In genomic region chr3:38164966-38165721, GRCh38 we compare ENCODE assay signal across 8 cellular contexts. TPM values are rescaled to one million over a fixed set of nuclear protein-coding genes. Genes with fewer than 3 reads are reported as not detected.
DNase-seq lines count a peak whose midpoint lies in the region; ATAC-seq and TF ChIP-seq lines count a peak whose summit lies in the region.

TSS of gene OXSR1 (plus strand) at chr3:38165537. CDS start at chr3:38165877, 340 bp downstream.

- peak within 1 kb of the TSS; percentile 88 for H3K4me2 ChIP-seq in DOHH2 (ENCODE audit: low read length)
- H3K4me2 ChIP-seq in GM23338 = peak within 1 kb of the TSS; percentile 81

- H3F3A ChIP-seq in DOHH2 (ENCODE audit: control insufficient read depth, insufficient read depth) = peaks cover 13% of the 10 kb centered on the region
- peaks cover 3% of the 10 kb centered on the region; the same call in 1 of the 2 replicates for H3F3A ChIP-seq in GM23338 (replicated peaks; ENCODE audit: low read depth)

- peak within 1 kb of the TSS; percentile 96 for H3K4me3 Mint-ChIP-seq in GM23338
- peak within 1 kb of the TSS; percentile 94 for H3K4me3 Mint-ChIP-seq in activated T-helper 17 cell treated with anti-CD3 and anti-CD28 coated beads, Interleukin-2, amount 50 U/mL, for 72 hours
- peak within 1 kb of the TSS; percentile 88 to 99 (median 98) for H3K4me3 Mint-ChIP-seq in naive B cell
- H3K4me3 Mint-ChIP-seq in stimulated activated memory B cell treated with anti-CD40 and anti-IgM and Interleukin-4, amounts not matched to agents 10 μg/mL and 1 μg/mL and 100 μg/mL, for 72 hours = peak within 1 kb of the TSS; percentile 90

- peaks cover 16% of the 10 kb centered on the region for H3K27me3 Mint-ChIP-seq in GM23338 (ENCODE audit: insufficient read depth, low read depth, poor library complexity)
- H3K27me3 Mint-ChIP-seq in activated T-helper 17 cell treated with anti-CD3 and anti-CD28 coated beads, Interleukin-2, amount 50 U/mL, for 72 hours = no peaks in the 10 kb centered on the region
- no peaks in the 10 kb centered on the region for H3K27me3 Mint-ChIP-seq in naive B cell
- H3K27me3 Mint-ChIP-seq in stimulated activated memory B cell treated with anti-CD40 and anti-IgM and Interleukin-4, amounts not matched to agents 10 μg/mL and 1 μg/mL and 100 μg/mL, for 72 hours = no peaks in the 10 kb centered on the region

- H3K27me3 ChIP-seq in DOHH2 (ENCODE audit: control insufficient read depth, low read length) = no peaks in the 10 kb centered on the region
- no peaks in the 10 kb centered on the region for H3K27me3 ChIP-seq in GM23338 (ENCODE audit: insufficient read depth)

- H3K27ac Mint-ChIP-seq in GM23338 (peak within 1 kb of the TSS; percentile 100), naive B cell (peak within 1 kb of the TSS; percentile 99 to 100 (median 100))
- peak within 1 kb of the TSS; percentile 94 for H3K27ac Mint-ChIP-seq in activated T-helper 17 cell treated with anti-CD3 and anti-CD28 coated beads, Interleukin-2, amount 50 U/mL, for 72 hours
- H3K27ac Mint-ChIP-seq in stimulated activated memory B cell treated with anti-CD40 and anti-IgM and Interleukin-4, amounts not matched to agents 10 μg/mL and 1 μg/mL and 100 μg/mL, for 72 hours = peak within 1 kb of the TSS; percentile 99

- POLR2A ChIA-PET in RWPE1 (lab: Yijun Ruan, JAX; ENCODE audit: low non-redundant PET) = interaction anchor here (0.6 to 1.1 kb wide), 4 partner anchors 10 to 135 kb away, joined by 3 to 6 read pairs (median 4); partner anchors contain the start of gene ACAA1

- peak within 1 kb of the TSS; percentile 94 for H3K4me3 ChIP-seq in DOHH2 (ENCODE audit: low read length)
- peak within 1 kb of the TSS; percentile 54 for H3K4me3 ChIP-seq in GM23338
- H3K4me3 ChIP-seq in LNCaP clone FGC (ENCODE audit: low read depth, low read length) = peak within 1 kb of the TSS; percentile 93

- CTCF ChIA-PET in RWPE1 (lab: Yijun Ruan, JAX) = interaction anchor here (0.6 kb wide), 1 partner anchor 252 kb away, joined by 5 read pairs; no protein-coding TSS in a partner anchor

- H3K36me3 Mint-ChIP-seq in GM23338 (ENCODE audit: low read depth) (0 out of 3 replicates have a peak, but pooled peaks cover 4% of the 10 kb centered on the region), naive B cell (no peaks in the 10 kb centered on the region)
- H3K36me3 Mint-ChIP-seq in activated T-helper 17 cell treated with anti-CD3 and anti-CD28 coated beads, Interleukin-2, amount 50 U/mL, for 72 hours (ENCODE audit: low read depth) = peaks cover 50% of the 10 kb centered on the region
- no peaks in the 10 kb centered on the region for H3K36me3 Mint-ChIP-seq in stimulated activated memory B cell treated with anti-CD40 and anti-IgM and Interleukin-4, amounts not matched to agents 10 μg/mL and 1 μg/mL and 100 μg/mL, for 72 hours

- H3K79me2 ChIP-seq in DOHH2 (ENCODE audit: control insufficient read depth, low read length) = peaks cover 54% of the 10 kb centered on the region
- H3K79me2 ChIP-seq in GM23338 (replicated peaks; ENCODE audit: insufficient read depth) = peaks cover 46% of the 10 kb centered on the region

- H3K9me3 Mint-ChIP-seq in GM23338 (0 out of 3 replicates have a peak, but pooled peaks cover 2% of the 10 kb centered on the region), naive B cell (no peaks in the 10 kb centered on the region)
- H3K9me3 Mint-ChIP-seq in activated T-helper 17 cell treated with anti-CD3 and anti-CD28 coated beads, Interleukin-2, amount 50 U/mL, for 72 hours = no peaks in the 10 kb centered on the region
- H3K9me3 Mint-ChIP-seq in stimulated activated memory B cell treated with anti-CD40 and anti-IgM and Interleukin-4, amounts not matched to agents 10 μg/mL and 1 μg/mL and 100 μg/mL, for 72 hours = no peaks in the 10 kb centered on the region

- no peak for TF ChIP-seq CTCF in DOHH2 (IDR thresholded peaks at IDR 0.05; ENCODE audit: low read depth, low read length, poor library complexity, severe bottlenecking)
- TF ChIP-seq CTCF in GM23338 (conservative IDR thresholded peaks at IDR 0.05; ENCODE audit: low read depth in 2 of 2) = no peak
- no peak for TF ChIP-seq CTCF in LNCaP clone FGC (IDR thresholded peaks at IDR 0.05; ENCODE audit: control insufficient read depth, extremely low read depth, insufficient read depth)
- TF ChIP-seq CTCF in RWPE1 (conservative IDR thresholded peaks at IDR 0.05; ENCODE audit: low read depth) = no peak

- H3K9me3 ChIP-seq in DOHH2 (ENCODE audit: control insufficient read depth, insufficient read depth, low read length) = no peaks in the 10 kb centered on the region

- DNase-seq in GM23338 (ENCODE audit: low spot score) (peak; percentile 99), LNCaP clone FGC (ENCODE audit: low read depth) (peak; percentile 100), RWPE1 (ENCODE audit: low spot score) (peak; percentile 94), fibroblast of gingiva (ENCODE audit: low read depth) (peak; percentile 100), naive B cell (peak; percentile 98)

- H3K9me2 ChIP-seq in DOHH2 (replicated peaks; ENCODE audit: control insufficient read depth, low read length) (no peaks in the 10 kb centered on the region), GM23338 (ENCODE audit: insufficient read depth) (no peaks in the 10 kb centered on the region)

- H3K4me1 ChIP-seq in DOHH2 (ENCODE audit: control insufficient read depth, low read length) = peaks cover 50% of the 10 kb centered on the region
- H3K4me1 ChIP-seq in GM23338 (ENCODE audit: insufficient read depth) = peaks cover 11% of the 10 kb centered on the region

- ATAC-seq in GM23338 = peak; percentile 90
- peak; percentile 89 for ATAC-seq in activated T-helper 17 cell treated with anti-CD3 and anti-CD28 coated beads, Interleukin-2, amount 50 U/mL, for 72 hours (replicated peaks)
- peak; percentile 82 to 85 for ATAC-seq in naive B cell (ENCODE audit: low read depth in 2 of 2)
- ATAC-seq in stimulated activated memory B cell treated with anti-CD40 and anti-IgM and Interleukin-4, amounts not matched to agents 10 μg/mL and 1 μg/mL and 100 μg/mL, for 72 hours = peak; percentile 97

- H3K4me1 Mint-ChIP-seq in GM23338 = peaks cover 18% of the 10 kb centered on the region
- peaks cover 29% of the 10 kb centered on the region for H3K4me1 Mint-ChIP-seq in activated T-helper 17 cell treated with anti-CD3 and anti-CD28 coated beads, Interleukin-2, amount 50 U/mL, for 72 hours
- H3K4me1 Mint-ChIP-seq in naive B cell = peaks cover 39 to 48% (median 45%) of the 10 kb centered on the region in 3 donors
- peaks cover 48% of the 10 kb centered on the region for H3K4me1 Mint-ChIP-seq in stimulated activated memory B cell treated with anti-CD40 and anti-IgM and Interleukin-4, amounts not matched to agents 10 μg/mL and 1 μg/mL and 100 μg/mL, for 72 hours

- H3K27ac ChIP-seq in DOHH2 (ENCODE audit: low read depth, low read length) (peak within 1 kb of the TSS; percentile 83), GM23338 (ENCODE audit: low read depth) (peak within 1 kb of the TSS; percentile 86), RWPE1 (peak within 1 kb of the TSS; percentile 95)

- H4K20me1 ChIP-seq in DOHH2 (ENCODE audit: control insufficient read depth, insufficient read depth, low read depth, low read length) (no peaks in the 10 kb centered on the region), GM23338 (replicated peaks; ENCODE audit: insufficient read depth) (peaks cover 33% of the 10 kb centered on the region)

- H3K36me3 ChIP-seq in DOHH2 (ENCODE audit: control insufficient read depth, low read length) (peaks cover 9% of the 10 kb centered on the region), GM23338 (ENCODE audit: insufficient read depth) (no peaks in the 10 kb centered on the region)

- H2AFZ ChIP-seq in GM23338 = peak within 1 kb of the TSS; percentile 52

TF ChIP-seq in GM23338, 12 proteins besides CTCF, POLR2A, EP300 and RAD21 (continues in another document):
- TF ChIP-seq POLR2AphosphoS5 (IDR thresholded peaks at IDR 0.05; ENCODE audit: low read depth) = peak; percentile 90
- no peak for TF ChIP-seq EZH2 (IDR thresholded peaks at IDR 0.05; ENCODE audit: low read depth, unreplicated experiment)
- TF ChIP-seq JUNB (IDR thresholded peaks at IDR 0.05; ENCODE audit: unreplicated experiment) = no peak
- TF ChIP-seq ETS1 (IDR thresholded peaks at IDR 0.05) = peak; percentile 56
- TF ChIP-seq ZNF331 (CRISPR knock-in tag; IDR thresholded peaks at IDR 0.05; ENCODE audit: low read depth) = no peak

RNA-seq across cellular contexts. Expression of gene OXSR1, which starts in this region (rescaled TPM):
- total RNA-seq in GM23338 (2014; rRNA removed; shearing (Covaris generic)) = 39.3 and 41.1 TPM in 2 replicates
- polyA plus RNA-seq in GM23338 (2016; fragmentation: Nextera tagmentation; extraction: Ambion mirVana) (15.5 and 16.0 TPM in 2 replicates), naive B cell (ENCODE audit: low read depth in 6 of 6) (10 to 100 TPM in 5 of 6 donors, 1 to 10 TPM in 1; 7.8 to 15.5 (median 13.8) TPM)
- 10 to 100 TPM; 77.8 to 78.4 TPM for total RNA-seq in activated T-helper 17 cell treated with anti-CD3 and anti-CD28 coated beads, Interleukin-2, amount 50 U/mL, for 72 hours

Comparison
In these comparisons a context has a peak if more than half of its experiments do, and no peak if none do; other contexts are left out.
1. Peak in every context shown above with its lines: DNase-seq, ATAC-seq, H3K4me3 ChIP-seq and H3K27ac ChIP-seq.